15 cellular contexts compared by ENCODE assay signal in the genomic region with DNA sequence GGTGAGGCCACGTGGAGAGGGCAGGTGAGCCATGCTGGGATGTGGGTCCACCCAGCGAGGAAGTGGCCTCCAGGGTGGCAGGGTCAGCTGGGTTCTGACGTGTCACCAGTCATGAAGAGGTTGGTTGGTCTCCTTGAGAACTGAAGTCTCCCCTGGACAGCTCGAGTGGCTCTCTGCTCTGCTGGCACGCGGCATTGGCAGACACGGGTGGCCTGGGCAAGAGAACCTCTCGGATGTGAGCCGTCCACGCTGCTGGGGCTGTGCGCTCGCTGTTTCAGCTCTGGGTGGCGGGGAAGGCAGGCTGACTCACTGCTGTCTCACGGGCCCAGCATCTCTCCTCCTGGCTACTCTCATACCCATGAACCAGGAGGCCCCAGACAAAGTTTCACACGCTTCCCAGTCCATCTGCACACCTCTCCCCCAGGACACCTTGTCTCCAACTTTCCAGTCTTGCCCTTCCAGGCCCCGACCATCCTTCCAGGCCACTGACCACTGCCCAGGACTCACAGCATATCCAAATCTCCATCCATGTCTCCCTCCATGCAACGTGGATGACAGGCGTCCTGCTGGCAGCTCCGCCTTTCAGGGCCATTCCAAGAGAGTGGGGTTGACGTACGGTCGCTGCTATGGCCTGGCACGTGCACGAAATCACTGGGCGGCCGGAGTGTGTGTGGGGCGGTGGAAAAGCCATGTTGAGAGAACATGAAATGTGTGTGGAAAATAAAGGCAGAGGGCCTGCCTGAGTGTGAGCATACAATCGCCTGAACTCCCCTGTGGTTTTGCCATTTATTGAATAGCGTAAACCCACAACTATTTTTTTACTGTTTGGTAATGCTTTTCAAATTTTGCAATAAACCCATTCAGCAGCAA.
A peak's percentile ranks its signal among the peaks of the same experiment; 100 is the strongest.
DNase-seq lines count a peak whose midpoint lies in the region; ATAC-seq and TF ChIP-seq lines count a peak whose summit lies in the region.
"Had no signal": no experiment of that assay in that cellular context is flagged by ENCODE, and none has a peak within 500 bp of the region (broad histone marks: within the 10 kb centered on the region; RNA-seq: fewer than 3 reads in every experiment).

No MANE protein-coding gene starts in this region.

- H4K20me1 ChIP-seq in smooth muscle cell (ENCODE audit: low read depth): no peaks in the 10 kb centered on the region

- H3K9me3 ChIP-seq in RWPE2 (ENCODE audit: severe bottlenecking): no peaks in the 10 kb centered on the region
- H3K9me3 ChIP-seq in smooth muscle cell (replicated peaks; ENCODE audit: low read depth): no peaks in the 10 kb centered on the region
- H3K9me3 ChIP-seq: left ventricle myocardium inferior had no signal

- H3K4me3 ChIP-seq in RWPE2 (ENCODE audit: severe bottlenecking) (no peak overlapping the region), fibroblast of mammary gland (ENCODE audit: control insufficient read depth, low read depth, low read length) (peak overlapping the region; percentile 22), smooth muscle cell (no peak overlapping the region)
- H3K4me3 ChIP-seq: cardiac muscle cell, left ventricle myocardium inferior had no signal

- no peak overlapping the region for H2AFZ ChIP-seq in smooth muscle cell (ENCODE audit: low read depth)

- H3K36me3 ChIP-seq in RWPE2 (ENCODE audit: low read depth) (no peaks in the 10 kb centered on the region), smooth muscle cell (ENCODE audit: low read depth) (no peaks in the 10 kb centered on the region)
- H3K36me3 ChIP-seq: cardiac muscle cell, left ventricle myocardium inferior had no signal

- H3K9ac ChIP-seq in smooth muscle cell (ENCODE audit: low read depth): peak overlapping the region; percentile 51

- WGBS in smooth muscle cell (ENCODE audit: low lambda C conversion rate): 54% methylated on average over 29 of the region's 29 CpGs

- TF ChIP-seq CTCF in RWPE2 (IDR thresholded peaks at IDR 0.05; ENCODE audit: poor library complexity, severe bottlenecking): no peak
- TF ChIP-seq CTCF in fibroblast of mammary gland (conservative IDR thresholded peaks at IDR 0.05; ENCODE audit: control insufficient read depth, insufficient read depth, low read depth, low read length): no peak
- no peak for TF ChIP-seq CTCF in smooth muscle cell (IDR thresholded peaks at IDR 0.05; ENCODE audit: borderline replicate concordance, insufficient read depth, poor library complexity, severe bottlenecking)

- ATAC-seq in RWPE2 (ENCODE audit: low read depth): no peak
- ATAC-seq in HG03457 (IDR thresholded peaks at IDR 0.05; ENCODE audit: unreplicated experiment): no peak
- no peak for ATAC-seq in HG02973 (IDR thresholded peaks at IDR 0.05; ENCODE audit: unreplicated experiment)
- ATAC-seq: activated CD8-positive, alpha-beta T cell treated with anti-CD3 and anti-CD28 coated beads for 36 hours had no signal

- DNase-seq in GM04503 (ENCODE audit: low read depth) (peak; percentile 68), RWPE2 (ENCODE audit: low spot score) (peak; percentile 66), fibroblast of mammary gland (ENCODE audit: low read depth) (peak; percentile 85), smooth muscle cell (lab: John Stamatoyannopoulos, UW; ENCODE audit: unreplicated experiment) (no peak), NCI-H2227 treated with DMSO at 0.1 percent for 48 hours (lab: John Stamatoyannopoulos, UW) (no peak)
- DNase-seq in stimulated activated naive CD4-positive, alpha-beta T cell (lab: John Stamatoyannopoulos, UW): no peak
- DNase-seq: activated CD8-positive, alpha-beta T cell treated with anti-CD3 and anti-CD28 coated beads for 36 hours; activated effector memory CD4-positive, alpha-beta T cell treated with anti-CD3 and anti-CD28 coated beads, Interleukin-2, amount 50 U/mL, for 16 hours; hippocampal formation; left ventricle myocardium inferior; NCI-H1105; NCI-H510A had no signal

- peak overlapping the region; percentile 71 for H3K4me2 ChIP-seq in smooth muscle cell

- peaks cover 6% of the 10 kb centered on the region for H3K79me2 ChIP-seq in smooth muscle cell (ENCODE audit: low read depth)

- H3K27ac ChIP-seq in RWPE2 (ENCODE audit: poor library complexity, severe bottlenecking) (no peak overlapping the region), smooth muscle cell (ENCODE audit: low read depth) (peak overlapping the region; percentile 90)
- H3K27ac ChIP-seq: cardiac muscle cell, left ventricle myocardium inferior had no signal

- H3F3A ChIP-seq in smooth muscle cell (ENCODE audit: low read depth): peaks cover 13% of the 10 kb centered on the region

- H3K27me3 ChIP-seq in RWPE2 (ENCODE audit: insufficient read depth, poor library complexity, severe bottlenecking) (peaks cover 12% of the 10 kb centered on the region), smooth muscle cell (ENCODE audit: low read depth) (no peaks in the 10 kb centered on the region)

- no peaks in the 10 kb centered on the region for H3K4me1 ChIP-seq in RWPE2 (ENCODE audit: insufficient read depth, poor library complexity, severe bottlenecking)
- peaks cover 12% of the 10 kb centered on the region for H3K4me1 ChIP-seq in smooth muscle cell (ENCODE audit: low read depth)

Comparison
In these comparisons a context has a peak if more than half of its experiments do, and no peak if none do; other contexts are left out.
1. DNase-seq: peak in GM04503 (single experiment), RWPE2 (single experiment) and fibroblast of mammary gland (single experiment); none in smooth muscle cell (single experiment), stimulated activated naive CD4-positive, alpha-beta T cell (0 of 6) and NCI-H2227 treated with DMSO at 0.1 percent for 48 hours (single experiment).